Comparison of ENCODE assay signal across 30 cellular contexts in genomic region chr6:118620202-118620601, GRCh38.
"Had no signal": no experiment of that assay in that cellular context is flagged by ENCODE, and none has a peak within 500 bp of the region (broad histone marks: within the 10 kb centered on the region; RNA-seq: fewer than 3 reads in every experiment).

No MANE protein-coding gene starts in this region.

- ATAC-seq: activated CD4-positive, alpha-beta T cell treated with anti-CD3 and anti-CD28 coated beads for 36 hours; activated CD8-positive, alpha-beta memory T cell treated with anti-CD3 and anti-CD28 coated beads, Interleukin-2, amount 10 ng/mL, durations not matched to agents 7 days and 5 days; activated CD8-positive, alpha-beta T cell treated with anti-CD3 and anti-CD28 coated beads, Interleukin-2, amount 10 ng/mL, durations not matched to agents 7 days and 5 days; foreskin keratinocyte; gastrocnemius medialis had no signal

- DNase-seq: activated CD4-positive, alpha-beta memory T cell treated with anti-CD3 and anti-CD28 coated beads for 36 hours; activated CD4-positive, alpha-beta T cell treated with anti-CD3 and anti-CD28 coated beads for 36 hours; activated CD4-positive, alpha-beta T cell treated with anti-CD3 and anti-CD28 coated beads, Interleukin-2, amount 10 ng/mL, durations not matched to agents 24 days and 14 days; activated CD4-positive, CD25-positive, alpha-beta regulatory T cell; activated CD4-positive, CD25-positive, alpha-beta regulatory T cell treated with anti-CD3 and anti-CD28 coated beads, Interleukin-2, amount 50 U/mL, for 72 hours; activated CD8-positive, alpha-beta memory T cell treated with anti-CD3 and anti-CD28 coated beads, Interleukin-2, amount 10 ng/mL, durations not matched to agents 7 days and 5 days; activated CD8-positive, alpha-beta memory T cell treated with anti-CD3 and anti-CD28 coated beads, Interleukin-2, amount 50 U/mL, for 4 hours; activated CD8-positive, alpha-beta T cell treated with anti-CD3 and anti-CD28 coated beads, Interleukin-2, amount 10 ng/mL, durations not matched to agents 7 days and 5 days; activated effector memory CD4-positive, alpha-beta T cell treated with anti-CD3 and anti-CD28 coated beads, Interleukin-2, amount 50 U/mL, for 16 hours; activated naive CD4-positive, alpha-beta T cell treated with anti-CD3 and anti-CD28 coated beads for 36 hours; activated T-cell treated with anti-CD3 and anti-CD28 coated beads, Interleukin-2, amount 50 U/mL, for 1 hour; activated T-cell treated with anti-CD3 and anti-CD28 coated beads, Interleukin-2, amount 50 U/mL, for 48 hours; amniotic stem cell; anterior cingulate cortex; brain microvascular endothelial cell; dorsolateral prefrontal cortex; effector memory CD4-positive, alpha-beta T cell; erythroblast; foreskin keratinocyte; gastrocnemius medialis; glutamatergic neuron; T-helper 1 cell; T-helper 2 cell had no signal

- H3K9me3 Mint-ChIP-seq: activated CD4-positive, alpha-beta memory T cell treated with anti-CD3 and anti-CD28 coated beads for 36 hours; activated CD4-positive, alpha-beta T cell treated with anti-CD3 and anti-CD28 coated beads, Interleukin-2, amount 10 ng/mL, durations not matched to agents 24 days and 14 days; activated naive CD4-positive, alpha-beta T cell treated with anti-CD3 and anti-CD28 coated beads for 36 hours; activated naive CD4-positive, alpha-beta T cell treated with anti-CD3 and anti-CD28 coated beads, Interleukin-2, amount 50 U/mL, for 24 hours; activated T-helper 1 cell treated with anti-CD3 and anti-CD28 coated beads, Interleukin-12 subunit alpha, Interleukin-12 subunit beta, Interleukin-2, Interleukin-4 antibody, amounts not matched to agents 30 ng/mL and 10 ng/mL and 1 ng/mL, durations not matched to agents 14 hours and 24 hours and 36 hours; activated T-helper 2 cell treated with anti-CD3 and anti-CD28 coated beads, Interferon-gamma antibody, Interleukin-2, Interleukin-4, amounts not matched to agents 10 μg/mL and 5 μg/mL and 100 μg/mL, durations not matched to agents 14 hours and 24 hours and 36 hours; central memory CD8-positive, alpha-beta T cell; dendritic cell treated with granulocyte-macrophage colony-stimulating factor and Interleukin-4, amounts not matched to agents 40 ng/mL and 50 ng/mL, for 4 days had no signal

- H3K27ac Mint-ChIP-seq: activated CD4-positive, alpha-beta memory T cell treated with anti-CD3 and anti-CD28 coated beads for 36 hours; activated CD4-positive, alpha-beta T cell treated with anti-CD3 and anti-CD28 coated beads for 36 hours; activated CD4-positive, alpha-beta T cell treated with anti-CD3 and anti-CD28 coated beads, Interleukin-2, amount 10 ng/mL, durations not matched to agents 24 days and 14 days; activated CD8-positive, alpha-beta memory T cell treated with anti-CD3 and anti-CD28 coated beads, Interleukin-2, amount 10 ng/mL, durations not matched to agents 7 days and 5 days; activated naive CD4-positive, alpha-beta T cell treated with anti-CD3 and anti-CD28 coated beads for 36 hours; activated T-helper 2 cell treated with anti-CD3 and anti-CD28 coated beads, Interferon-gamma antibody, Interleukin-2, Interleukin-4, amounts not matched to agents 10 μg/mL and 5 μg/mL and 100 μg/mL, durations not matched to agents 14 hours and 24 hours and 36 hours; dendritic cell treated with granulocyte-macrophage colony-stimulating factor and Interleukin-4, amounts not matched to agents 40 ng/mL and 50 ng/mL, for 4 days had no signal

- H3K27me3 Mint-ChIP-seq: activated CD4-positive, alpha-beta memory T cell treated with anti-CD3 and anti-CD28 coated beads for 36 hours; activated CD4-positive, alpha-beta T cell treated with anti-CD3 and anti-CD28 coated beads for 36 hours; activated CD4-positive, alpha-beta T cell treated with anti-CD3 and anti-CD28 coated beads, Interleukin-2, amount 10 ng/mL, durations not matched to agents 24 days and 14 days; activated CD8-positive, alpha-beta memory T cell treated with anti-CD3 and anti-CD28 coated beads, Interleukin-2, amount 10 ng/mL, durations not matched to agents 7 days and 5 days; activated naive CD4-positive, alpha-beta T cell treated with anti-CD3 and anti-CD28 coated beads, Interleukin-2, amount 50 U/mL, for 24 hours; central memory CD8-positive, alpha-beta T cell; dendritic cell treated with granulocyte-macrophage colony-stimulating factor and Interleukin-4, amounts not matched to agents 40 ng/mL and 50 ng/mL, for 4 days had no signal

- H3K4me3 ChIP-seq: coronary artery, dorsolateral prefrontal cortex, esophagus muscularis mucosa, gastrocnemius medialis had no signal

- H3K4me3 Mint-ChIP-seq: activated CD4-positive, alpha-beta memory T cell treated with anti-CD3 and anti-CD28 coated beads for 36 hours; activated CD4-positive, alpha-beta T cell treated with anti-CD3 and anti-CD28 coated beads for 36 hours; activated CD4-positive, alpha-beta T cell treated with anti-CD3 and anti-CD28 coated beads, Interleukin-2, amount 10 ng/mL, durations not matched to agents 24 days and 14 days; activated CD8-positive, alpha-beta memory T cell treated with anti-CD3 and anti-CD28 coated beads, Interleukin-2, amount 10 ng/mL, durations not matched to agents 7 days and 5 days; activated CD8-positive, alpha-beta T cell treated with anti-CD3 and anti-CD28 coated beads, Interleukin-2, amount 10 ng/mL, durations not matched to agents 7 days and 5 days; activated naive CD4-positive, alpha-beta T cell treated with anti-CD3 and anti-CD28 coated beads for 36 hours; activated naive CD4-positive, alpha-beta T cell treated with anti-CD3 and anti-CD28 coated beads, Interleukin-2, amount 50 U/mL, for 24 hours; activated T-helper 1 cell treated with anti-CD3 and anti-CD28 coated beads, Interleukin-12 subunit alpha, Interleukin-12 subunit beta, Interleukin-2, Interleukin-4 antibody, amounts not matched to agents 30 ng/mL and 10 ng/mL and 1 ng/mL, durations not matched to agents 14 hours and 24 hours and 36 hours; central memory CD8-positive, alpha-beta T cell; dendritic cell treated with granulocyte-macrophage colony-stimulating factor and Interleukin-4, amounts not matched to agents 40 ng/mL and 50 ng/mL, for 4 days had no signal
